ENCODE assay signal across 10 cellular contexts in genomic region chr2:26179446-26179907, GRCh38. TPM values are rescaled to one million over a fixed set of nuclear protein-coding genes. Genes with fewer than 3 reads are reported as not detected.
DNase-seq lines count a peak whose midpoint lies in the region; ATAC-seq, FAIRE-seq and TF ChIP-seq lines count a peak whose summit lies in the region.
"Had no signal": no experiment of that assay in that cellular context is flagged by ENCODE, and none has a peak within 500 bp of the region (broad histone marks: within the 10 kb centered on the region; RNA-seq: fewer than 3 reads in every experiment).

No MANE protein-coding gene starts in this region.

- H3K4me1 Mint-ChIP-seq in Calu3 (ENCODE audit: low read depth, unreplicated experiment): peaks cover 13% of the 10 kb centered on the region

- H3K4me2 ChIP-seq in PC-9: peak overlapping the region; percentile 69; the same call in 1 of the 2 replicates

- no peaks in the 10 kb centered on the region for H3K9me3 Mint-ChIP-seq in Calu3 (ENCODE audit: low read depth, unreplicated experiment)
- H3K9me3 Mint-ChIP-seq: activated naive CD4-positive, alpha-beta T cell treated with anti-CD3 and anti-CD28 coated beads, Interleukin-2, amount 50 U/mL, for 72 hours had no signal

- peak in 5 of 8 donors; percentile 18 to 74 (median 29) for ATAC-seq in heart right ventricle
- peak in 3 of 4 donors; percentile 7 to 16 (median 8) for ATAC-seq in pancreas

- H3K27ac Mint-ChIP-seq in Calu3 (ENCODE audit: unreplicated experiment): no peak overlapping the region

- intact Hi-C loops in Calu3 (cut with micrococcal nuclease; ENCODE audit: unreplicated experiment) (no loop called here), PC-9 (cut with micrococcal nuclease; ENCODE audit: unreplicated experiment) (no loop called here), heart right ventricle (cut with DNase I) (no loop called here), pancreas (cut with DNase I) (no loop called here)

- TF ChIP-seq CTCF in Calu3 (IDR thresholded peaks at IDR 0.05; ENCODE audit: unreplicated experiment): no peak
- TF ChIP-seq CTCF in PC-9 (conservative IDR thresholded peaks at IDR 0.05): no peak
- no peak for TF ChIP-seq CTCF in heart right ventricle (IDR thresholded peaks at IDR 0.05)
- no peak for TF ChIP-seq CTCF in pancreas (IDR thresholded peaks at IDR 0.05)

- H3K27me3 Mint-ChIP-seq in Calu3 (ENCODE audit: unreplicated experiment): peaks cover 46% of the 10 kb centered on the region

- DNase-seq in Calu3 (no peak), PC-9 (no peak), heart right ventricle (no peak), pancreas (peak in 1 of 6 donors; percentile 61), HT-29 (ENCODE audit: low spot score) (no peak), GM03348 (ENCODE audit: low spot score) (no peak), NCI-H187 (lab: John Stamatoyannopoulos, UW) (no peak), SIG-M5 (lab: John Stamatoyannopoulos, UW) (no peak)

- CTCF ChIA-PET in Calu3 (lab: Charles Lee) (no interaction called here), PC-9 (lab: Charles Lee) (no interaction called here)

- H3K27ac ChIP-seq in PC-9 (no peak overlapping the region), heart right ventricle (peak overlapping the region in 3 of 10 donors; percentile 41 to 55 (median 52)), pancreas (no peak overlapping the region)

- H3K4me1 ChIP-seq in PC-9 (replicated peaks; ENCODE audit: insufficient read depth) (no peaks in the 10 kb centered on the region), heart right ventricle (peaks cover 6 to 25% (median 11%) of the 10 kb centered on the region in 9 donors), pancreas (peaks cover 0 to 3% (median 0%) of the 10 kb centered on the region in 3 donors)

- H3K27me3 ChIP-seq in PC-9 (ENCODE audit: insufficient read depth, low read depth) (no peaks in the 10 kb centered on the region), heart right ventricle (peaks cover 0 to 28% (median 13%) of the 10 kb centered on the region in 7 donors), pancreas (no peaks in the 10 kb centered on the region)

- BruUV-seq in Calu3 (replicated peaks; lab: Mats Ljungman, UMichigan): no TSS peak
- no TSS peak for BruUV-seq in PC-9 (replicated peaks; lab: Mats Ljungman, UMichigan)

- no peaks in the 10 kb centered on the region for H3K9me2 ChIP-seq in PC-9 (ENCODE audit: insufficient read depth)

- no peaks in the 10 kb centered on the region for H3F3A ChIP-seq in PC-9 (ENCODE audit: insufficient read depth, low read depth)

- POLR2A ChIA-PET in PC-9 (lab: Charles Lee; ENCODE audit: unreplicated experiment): no interaction called here

- FAIRE-seq in pancreas (lab: Jason Lieb, UNC): no peak
- FAIRE-seq: keratinocyte had no signal

- no peaks in the 10 kb centered on the region for H3K9me3 ChIP-seq in PC-9 (ENCODE audit: insufficient read depth, low read depth)
- H3K9me3 ChIP-seq in heart right ventricle: no peaks in the 10 kb centered on the region
- H3K9me3 ChIP-seq in pancreas: no peaks in the 10 kb centered on the region

- H3K36me3 Mint-ChIP-seq in Calu3 (ENCODE audit: insufficient read depth, unreplicated experiment): peaks cover 5% of the 10 kb centered on the region
- H3K36me3 Mint-ChIP-seq: activated naive CD4-positive, alpha-beta T cell treated with anti-CD3 and anti-CD28 coated beads, Interleukin-2, amount 50 U/mL, for 72 hours had no signal

- peak overlapping the region; percentile 50 for H3K4me3 Mint-ChIP-seq in Calu3 (ENCODE audit: low read depth, unreplicated experiment)

- H3K36me3 ChIP-seq in PC-9 (ENCODE audit: low read depth) (no peaks in the 10 kb centered on the region), heart right ventricle (no peaks in the 10 kb centered on the region), pancreas (no peaks in the 10 kb centered on the region)

- no peaks in the 10 kb centered on the region for H3K79me2 ChIP-seq in PC-9 (ENCODE audit: low read depth)

- no peaks in the 10 kb centered on the region for H4K20me1 ChIP-seq in PC-9 (ENCODE audit: insufficient read depth)

- 18 to 23% methylated on average over 12 of the region's 12 CpGs for WGBS in heart right ventricle, 2 donors
- 22 to 25% methylated on average over 6 to 12 of the region's 12 CpGs for WGBS in pancreas, 2 donors

- no peak overlapping the region for H2AFZ ChIP-seq in PC-9

- H3K4me3 ChIP-seq in PC-9 (peak overlapping the region; percentile 54; the same call in 1 of the 2 replicates), heart right ventricle (peak overlapping the region in 9 of 10 donors; percentile 42 to 72 (median 60)), pancreas (peak overlapping the region in 1 of 4 donors; percentile 48)

RNA-seq across cellular contexts. Expression of gene GAREM2, which starts 6.6 kb away (rescaled TPM):
- total RNA-seq in Calu3 (2022) (2.6 and 2.8 TPM in 2 replicates), PC-9 (2021) (0.96 and 1.7 TPM in 2 replicates), heart right ventricle (1 to 10 TPM in 6 of 10 donors, under 1 TPM in 4; 0.55 to 2.3 (median 1.4) TPM), pancreas (1 to 10 TPM; 1.2 to 4.0 (median 2.6) TPM)
- polyA plus RNA-seq in heart right ventricle (under 1 TPM; 0.59 to 0.72 TPM), pancreas (1 to 10 TPM; 1.1 TPM)
- total RNA-seq in HT-29 (2014; rRNA removed; shearing (Covaris generic)): 0.33 and 0.55 TPM in 2 replicates
